In genomic region chr13:113393572-113394503, GRCh38 we compare ENCODE assay signal across 1 cellular context.
TF ChIP-seq lines count a peak whose summit lies in the region.

No MANE protein-coding gene starts in this region.

TF ChIP-seq in HepG2, 621 proteins besides CTCF, POLR2A, EP300 and RAD21 (continued from another document):
- TF ChIP-seq ZSCAN21 (CRISPR knock-in tag; IDR thresholded peaks at IDR 0.05; ENCODE audit: borderline replicate concordance) (peak; percentile 66), NCOA5 (CRISPR knock-in tag; IDR thresholded peaks at IDR 0.05) (no peak), ZNF562 (CRISPR knock-in tag; IDR thresholded peaks at IDR 0.05; ENCODE audit: borderline replicate concordance) (no peak), HIVEP1 (CRISPR knock-in tag; IDR thresholded peaks at IDR 0.05) (no peak), ZNF234 (CRISPR knock-in tag; conservative IDR thresholded peaks at IDR 0.05) (no peak), SP4 (CRISPR knock-in tag; IDR thresholded peaks at IDR 0.05) (no peak), ZNF629 (CRISPR knock-in tag; conservative IDR thresholded peaks at IDR 0.05) (no peak), MYNN (CRISPR knock-in tag; IDR thresholded peaks at IDR 0.05; ENCODE audit: low read depth) (no peak), JUND (CRISPR knock-in tag; IDR thresholded peaks at IDR 0.05) (0 out of 2 replicates have a peak, but pooled peaks have one; percentile 26), ZC3H4 (CRISPR knock-in tag; IDR thresholded peaks at IDR 0.05; ENCODE audit: borderline replicate concordance) (no peak), CHCHD3 (CRISPR knock-in tag; IDR thresholded peaks at IDR 0.05) (no peak), ARNTL (CRISPR knock-in tag; IDR thresholded peaks at IDR 0.05) (no peak), CBX1 (IDR thresholded peaks at IDR 0.05; ENCODE audit: low read depth) (peak; percentile 18)
- TF ChIP-seq, protein P1, sequence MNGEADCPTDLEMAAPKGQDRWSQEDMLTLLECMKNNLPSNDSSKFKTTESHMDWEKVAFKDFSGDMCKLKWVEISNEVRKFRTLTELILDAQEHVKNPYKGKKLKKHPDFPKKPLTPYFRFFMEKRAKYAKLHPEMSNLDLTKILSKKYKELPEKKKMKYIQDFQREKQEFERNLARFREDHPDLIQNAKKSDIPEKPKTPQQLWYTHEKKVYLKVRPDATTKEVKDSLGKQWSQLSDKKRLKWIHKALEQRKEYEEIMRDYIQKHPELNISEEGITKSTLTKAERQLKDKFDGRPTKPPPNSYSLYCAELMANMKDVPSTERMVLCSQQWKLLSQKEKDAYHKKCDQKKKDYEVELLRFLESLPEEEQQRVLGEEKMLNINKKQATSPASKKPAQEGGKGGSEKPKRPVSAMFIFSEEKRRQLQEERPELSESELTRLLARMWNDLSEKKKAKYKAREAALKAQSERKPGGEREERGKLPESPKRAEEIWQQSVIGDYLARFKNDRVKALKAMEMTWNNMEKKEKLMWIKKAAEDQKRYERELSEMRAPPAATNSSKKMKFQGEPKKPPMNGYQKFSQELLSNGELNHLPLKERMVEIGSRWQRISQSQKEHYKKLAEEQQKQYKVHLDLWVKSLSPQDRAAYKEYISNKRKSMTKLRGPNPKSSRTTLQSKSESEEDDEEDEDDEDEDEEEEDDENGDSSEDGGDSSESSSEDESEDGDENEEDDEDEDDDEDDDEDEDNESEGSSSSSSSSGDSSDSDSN (CRISPR knock-in tag; IDR thresholded peaks at IDR 0.05), result peak; percentile 51
- TF ChIP-seq, protein P2, sequence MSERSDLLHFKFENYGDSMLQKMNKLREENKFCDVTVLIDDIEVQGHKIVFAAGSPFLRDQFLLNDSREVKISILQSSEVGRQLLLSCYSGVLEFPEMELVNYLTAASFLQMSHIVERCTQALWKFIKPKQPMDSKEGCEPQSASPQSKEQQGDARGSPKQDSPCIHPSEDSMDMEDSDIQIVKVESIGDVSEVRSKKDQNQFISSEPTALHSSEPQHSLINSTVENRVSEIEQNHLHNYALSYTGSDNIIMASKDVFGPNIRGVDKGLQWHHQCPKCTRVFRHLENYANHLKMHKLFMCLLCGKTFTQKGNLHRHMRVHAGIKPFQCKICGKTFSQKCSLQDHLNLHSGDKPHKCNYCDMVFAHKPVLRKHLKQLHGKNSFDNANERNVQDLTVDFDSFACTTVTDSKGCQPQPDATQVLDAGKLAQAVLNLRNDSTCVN (CRISPR knock-in tag; IDR thresholded peaks at IDR 0.05; ENCODE audit: borderline replicate concordance), result no peak
